8 cellular contexts compared by ENCODE assay signal in the genomic region with DNA sequence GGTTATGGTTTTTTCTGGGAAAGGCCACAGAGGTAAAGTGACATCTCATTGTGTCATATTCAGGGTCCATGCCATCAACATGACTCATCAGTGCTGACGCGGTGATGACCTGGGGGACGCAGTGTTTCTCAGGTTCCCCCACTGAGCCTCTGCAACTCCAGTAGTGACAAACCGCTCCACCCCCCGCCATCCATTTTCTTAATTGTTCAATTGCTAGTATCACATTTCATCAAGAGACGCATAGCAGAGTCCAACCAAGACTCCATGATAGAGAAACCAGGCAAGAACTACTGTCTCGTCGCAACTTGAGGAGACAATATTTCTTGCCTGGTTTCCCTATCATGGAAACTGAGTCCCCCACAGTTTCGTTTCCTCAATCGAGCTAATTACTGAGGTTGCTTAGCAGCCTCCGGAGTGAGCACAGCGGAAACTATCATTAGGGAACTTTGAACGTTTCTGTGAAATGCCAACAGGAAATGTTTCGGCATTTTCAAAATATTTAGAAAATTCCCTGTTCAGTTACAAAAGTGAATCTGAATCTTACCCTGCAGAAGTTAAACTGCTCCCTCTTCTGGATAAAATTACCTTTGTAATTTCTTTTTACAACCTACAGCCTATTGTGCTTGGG. TPM values are rescaled to one million over a fixed set of nuclear protein-coding genes. Genes with fewer than 3 reads are reported as not detected.
DNase-seq lines count a peak whose midpoint lies in the region; ATAC-seq and TF ChIP-seq lines count a peak whose summit lies in the region.

No MANE protein-coding gene starts in this region.

- H3K27ac ChIP-seq in 22Rv1 (no peak overlapping the region), esophagus (ENCODE audit: low read depth in 2 of 2, low read length in 1 of 2) (peak overlapping the region; percentile 53 to 72)

- peak overlapping the region; percentile 2 to 44 for H3K4me3 ChIP-seq in esophagus (ENCODE audit: low read depth in 1 of 2, low read length in 2 of 2)

- no peaks in the 10 kb centered on the region for H3K27me3 ChIP-seq in esophagus (ENCODE audit: control insufficient read depth in 1 of 2, insufficient read depth in 2 of 2, low read length in 2 of 2)

- 20 to 21% methylated on average over 14 of the region's 14 CpGs for WGBS in esophagus, 2 donors

- H3K36me3 ChIP-seq in esophagus (ENCODE audit: control insufficient read depth in 2 of 2, insufficient read depth in 2 of 2, low read length in 1 of 2) = no peaks in the 10 kb centered on the region

- H3K36me3 Mint-ChIP-seq in nephron progenitor cell (ENCODE audit: low read depth) = no peaks in the 10 kb centered on the region

- DNase-seq in NCI-H748 treated with DMSO at 0.1 percent for 48 hours (lab: John Stamatoyannopoulos, UW) (peak; percentile 28), nephron progenitor cell (peak; percentile 58), superior temporal gyrus (ENCODE audit: extremely low spot score) (peak; percentile 45)
- DNase-seq in activated CD8-positive, alpha-beta memory T cell treated with anti-CD3 and anti-CD28 coated beads, Interleukin-2, amount 50 U/mL, for 1 hour (ENCODE audit: extremely low read depth) = peak; percentile 72

- peaks cover 0 to 1% of the 10 kb centered on the region in 2 donors for H3K4me1 ChIP-seq in esophagus (ENCODE audit: control insufficient read depth in 2 of 2, insufficient read depth in 2 of 2, low read length in 1 of 2)

- H3K4me1 Mint-ChIP-seq in nephron progenitor cell = peaks cover 60% of the 10 kb centered on the region

- no peaks in the 10 kb centered on the region for H3K9me3 ChIP-seq in esophagus (ENCODE audit: control insufficient read depth in 2 of 2, insufficient read depth in 1 of 2, low read depth in 1 of 2, low read length in 1 of 2)

- peak overlapping the region; percentile 72 for H3K27ac Mint-ChIP-seq in nephron progenitor cell

- no peaks in the 10 kb centered on the region for H3K27me3 Mint-ChIP-seq in nephron progenitor cell (ENCODE audit: low read depth, poor library complexity)

- ATAC-seq in GM19372 (IDR thresholded peaks at IDR 0.05; ENCODE audit: low read depth, unreplicated experiment) = peak; percentile 30
- ATAC-seq in GM18517 (IDR thresholded peaks at IDR 0.05; ENCODE audit: unreplicated experiment) = no peak

- peak overlapping the region; percentile 65 for H3K4me3 Mint-ChIP-seq in nephron progenitor cell

- H3K9me3 Mint-ChIP-seq in nephron progenitor cell = no peaks in the 10 kb centered on the region

- peak; percentile 35 for TF ChIP-seq CTCF in 22Rv1 (IDR thresholded peaks at IDR 0.05)
- no peak for TF ChIP-seq CTCF in nephron progenitor cell (IDR thresholded peaks at IDR 0.05)

RNA-seq across cellular contexts. Expression of a gene that starts 12.2 kb away (rescaled TPM):
- 100 to 1,000 TPM; 302 to 549 TPM for polyA plus RNA-seq in esophagus

RNA-seq across cellular contexts. Expression of a gene that starts 49.2 kb away (rescaled TPM):
- 1 to 10 TPM; 1.7 to 4.3 TPM for polyA plus RNA-seq in esophagus
